Comparison of ENCODE assay signal across 9 cellular contexts in the genomic region with DNA sequence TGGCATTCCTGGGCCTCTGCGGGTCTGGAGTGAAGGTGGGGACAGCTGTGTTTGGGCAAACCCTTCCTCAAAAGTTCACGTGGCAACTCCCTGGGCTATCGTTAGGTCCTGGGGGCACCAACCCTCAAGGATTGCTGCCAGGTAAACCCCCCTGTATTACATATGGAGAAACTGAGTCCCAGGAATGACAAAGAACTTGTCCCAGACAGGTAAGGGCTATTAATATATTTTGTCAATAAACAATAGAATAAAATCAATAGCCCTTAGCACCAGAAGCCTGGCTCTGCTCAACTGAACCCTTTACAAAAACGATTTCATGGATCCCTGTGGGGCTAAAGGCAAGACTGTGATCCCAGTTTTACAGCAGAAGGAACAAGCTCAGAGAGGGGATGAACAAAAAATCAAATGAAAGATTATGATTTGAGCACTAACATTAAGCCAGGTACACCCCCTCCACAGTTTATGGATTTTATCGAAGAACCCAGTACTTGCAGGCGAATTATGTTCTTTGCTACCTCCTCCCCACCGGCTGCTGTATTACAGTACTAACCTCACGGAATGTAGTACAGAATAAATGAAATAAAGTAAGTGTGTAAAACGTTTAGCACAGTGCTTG. TPM values are rescaled to one million over a fixed set of nuclear protein-coding genes. Genes with fewer than 3 reads are reported as not detected.
A peak's percentile ranks its signal among the peaks of the same experiment; 100 is the strongest.
DNase-seq lines count a peak whose midpoint lies in the region; ATAC-seq and TF ChIP-seq lines count a peak whose summit lies in the region.
"Had no signal": no experiment of that assay in that cellular context is flagged by ENCODE, and none has a peak within 500 bp of the region (broad histone marks: within the 10 kb centered on the region; RNA-seq: fewer than 3 reads in every experiment).

No MANE protein-coding gene starts in this region.

- DNase-seq in DMS53 treated with DMSO at 0.1 percent for 48 hours (lab: John Stamatoyannopoulos, UW; ENCODE audit: unreplicated experiment) (peak; percentile 23), NT2/D1 (ENCODE audit: low read depth, low spot score) (no peak), esophagus squamous epithelium (lab: John Stamatoyannopoulos, UW) (no peak), prostate gland (ENCODE audit: low spot score) (no peak), NCI-H1105 treated with DMSO at 0.1 percent for 48 hours (lab: John Stamatoyannopoulos, UW) (no peak), NOMO-1 treated with dmso at 0.1 percent for 144 hours (lab: John Stamatoyannopoulos, UW; ENCODE audit: unreplicated experiment) (no peak)

- 27 to 46% methylated on average over 9 of the region's 9 CpGs for WGBS in esophagus squamous epithelium, 2 donors
- 30% methylated on average over 9 of the region's 9 CpGs for WGBS in prostate gland

- intact Hi-C loops in esophagus squamous epithelium (cut with DNase I), result loop anchor here (5.0 kb wide), 1 partner anchor 35 kb away; no protein-coding TSS in a partner anchor
- intact Hi-C loops in prostate gland (cut with DNase I), result no loop called here

- H3K4me3 ChIP-seq in NT2/D1 (ENCODE audit: insufficient read length, low read depth), result peak overlapping the region; percentile 99
- peak overlapping the region in 3 of 4 donors; percentile 78 to 91 (median 87) for H3K4me3 ChIP-seq in esophagus squamous epithelium
- peak overlapping the region in 1 of 2 donors; percentile 69 for H3K4me3 ChIP-seq in prostate gland

- peak overlapping the region; percentile 96 for H3K9ac ChIP-seq in NT2/D1 (ENCODE audit: insufficient read length, low read depth)

- H3K36me3 ChIP-seq in NT2/D1 (ENCODE audit: insufficient read depth, insufficient read length, low read length) (peaks cover 18% of the 10 kb centered on the region), esophagus squamous epithelium (peaks cover 0 to 8% (median 0%) of the 10 kb centered on the region in 3 donors), prostate gland (no peaks in the 10 kb centered on the region)

- H3K9me3 ChIP-seq in NT2/D1 (ENCODE audit: insufficient read depth, low read length) (no peaks in the 10 kb centered on the region), esophagus squamous epithelium (no peaks in the 10 kb centered on the region), prostate gland (no peaks in the 10 kb centered on the region)

- ATAC-seq in HG03457 (IDR thresholded peaks at IDR 0.05; ENCODE audit: unreplicated experiment) (no peak), HG03159 (IDR thresholded peaks at IDR 0.05; ENCODE audit: unreplicated experiment) (no peak)

- H3K4me1 ChIP-seq in NT2/D1 (ENCODE audit: insufficient read depth, insufficient read length) (peaks cover 7% of the 10 kb centered on the region), esophagus squamous epithelium (peaks cover 34 to 98% (median 40%) of the 10 kb centered on the region in 3 donors), prostate gland (replicated peaks) (peaks cover 16% of the 10 kb centered on the region)

- TF ChIP-seq CTCF in esophagus squamous epithelium (IDR thresholded peaks at IDR 0.05) (no peak), prostate gland (IDR thresholded peaks at IDR 0.05) (no peak)

- H3K27me3 ChIP-seq in NT2/D1 (ENCODE audit: insufficient read depth, insufficient read length), result no peaks in the 10 kb centered on the region
- peaks cover 0 to 9% (median 0%) of the 10 kb centered on the region in 4 donors for H3K27me3 ChIP-seq in esophagus squamous epithelium
- H3K27me3 ChIP-seq in prostate gland (replicated peaks; ENCODE audit: insufficient read depth), result no peaks in the 10 kb centered on the region

- H3K27ac ChIP-seq in esophagus squamous epithelium, result peak overlapping the region; percentile 94 to 97 (median 96)
- H3K27ac ChIP-seq in prostate gland, result peak overlapping the region; percentile 85 to 86

- TF ChIP-seq POLR2A in esophagus squamous epithelium (IDR thresholded peaks at IDR 0.05) (no peak), prostate gland (IDR thresholded peaks at IDR 0.05) (no peak)

RNA-seq across cellular contexts. Expression of a gene that starts 2.7 kb away (rescaled TPM):
- total RNA-seq in esophagus squamous epithelium (100 to 1,000 TPM; 422 to 839 (median 555) TPM), prostate gland (100 to 1,000 TPM; 356 to 514 TPM)

RNA-seq across cellular contexts. Expression of a gene that starts 30.0 kb away (rescaled TPM):
- total RNA-seq in esophagus squamous epithelium (1 to 10 TPM in 2 of 4 donors, under 1 TPM in 1, not detected in 1; 0.83 to 3.1 (median 2.6) TPM), prostate gland (1 to 10 TPM in 1 of 2 donors, under 1 TPM in 1; 0.41 to 3.6 TPM)
- total RNA-seq: T-helper 2 cell treated with Interferon-gamma antibody and Interleukin-4, amounts not matched to agents 100 ng/mL and 5 ng/mL, for 36 hours had no signal
